ENCODE assay signal across 8 cellular contexts in genomic region chrX:153333821-153334653, GRCh38. TPM values are rescaled to one million over a fixed set of nuclear protein-coding genes. Genes with fewer than 3 reads are reported as not detected.
DNase-seq lines count a peak whose midpoint lies in the region; ATAC-seq and TF ChIP-seq lines count a peak whose summit lies in the region.

ZNF275 (plus strand) TSS chrX:153334153; CDS start chrX:153336680, 2,527 bp downstream.

- no peaks in the 10 kb centered on the region for H3K9me3 ChIP-seq in mononuclear cell (ENCODE audit: low read depth, low read length)

- H3K27me3 ChIP-seq in mononuclear cell (ENCODE audit: insufficient read depth, low read length), result no peaks in the 10 kb centered on the region

- no peaks in the 10 kb centered on the region for H3K9me3 Mint-ChIP-seq in endothelial cell (ENCODE audit: unreplicated experiment)

- ATAC-seq in GM19468 (IDR thresholded peaks at IDR 0.05; ENCODE audit: extremely low read depth, unreplicated experiment), result peak; percentile 59

- peak within 1 kb of the TSS; percentile 72 for H3K27ac Mint-ChIP-seq in endothelial cell (ENCODE audit: unreplicated experiment)

- H3K4me1 ChIP-seq in mononuclear cell (ENCODE audit: insufficient read depth, low read length), result peaks cover 12% of the 10 kb centered on the region

- H3K4me3 ChIP-seq in mononuclear cell (ENCODE audit: low read length), result peak within 1 kb of the TSS; percentile 46

- no peaks in the 10 kb centered on the region for H3K27me3 Mint-ChIP-seq in endothelial cell (ENCODE audit: unreplicated experiment)

- no peak for TF ChIP-seq CTCF in endothelial cell (IDR thresholded peaks at IDR 0.05; ENCODE audit: unreplicated experiment)

- peaks cover 8% of the 10 kb centered on the region for H3K36me3 Mint-ChIP-seq in endothelial cell (ENCODE audit: low read depth, unreplicated experiment)

- H3K4me3 Mint-ChIP-seq in endothelial cell (ENCODE audit: unreplicated experiment), result peak within 1 kb of the TSS; percentile 94

- DNase-seq in COR-L47 (lab: John Stamatoyannopoulos, UW), result peak; percentile 66
- DNase-seq in HS-27A (ENCODE audit: low read depth), result peak; percentile 26
- DNase-seq in NOMO-1 treated with dmso at 0.1 percent for 144 hours (lab: John Stamatoyannopoulos, UW; ENCODE audit: unreplicated experiment), result peak; percentile 64
- peak; percentile 77 for DNase-seq in activated CD8-positive, alpha-beta memory T cell treated with anti-CD3 and anti-CD28 coated beads, Interleukin-2, amount 50 U/mL, for 4 hours
- peak; percentile 75 for DNase-seq in endothelial cell (ENCODE audit: low spot score)
- peak; percentile 67 to 72 for DNase-seq in stimulated activated CD8-positive, alpha-beta memory T cell treated with anti-CD3 and anti-CD28 coated beads, Interleukin-15, amount 100 ng/mL, for 48 hours (ENCODE audit: low read depth in 2 of 2)

- peaks cover 30% of the 10 kb centered on the region for H3K4me1 Mint-ChIP-seq in endothelial cell (ENCODE audit: unreplicated experiment)

RNA-seq across cellular contexts. Expression of gene ZNF275, which starts in this region (rescaled TPM):
- total RNA-seq in endothelial cell (ENCODE audit: unreplicated experiment), result 14.4 TPM
- 7.8 TPM for total RNA-seq in mononuclear cell

Comparison
In these comparisons a context has a peak if more than half of its experiments do, and no peak if none do; other contexts are left out.
1. Peak in every context shown above with its lines: DNase-seq, ATAC-seq and H3K4me3 ChIP-seq.
2. DNase-seq: peak in every context shown above with its lines; median percentile 77 in activated CD8-positive, alpha-beta memory T cell treated with anti-CD3 and anti-CD28 coated beads, Interleukin-2, amount 50 U/mL, for 4 hours; 75 in endothelial cell; 70 in stimulated activated CD8-positive, alpha-beta memory T cell treated with anti-CD3 and anti-CD28 coated beads, Interleukin-15, amount 100 ng/mL, for 48 hours; 66 in COR-L47; 64 in NOMO-1 treated with dmso at 0.1 percent for 144 hours; 26 in HS-27A.